ENCODE assay signal across 26 cellular contexts in genomic region chr22:42830161-42830560, GRCh38.
"Had no signal": no experiment of that assay in that cellular context is flagged by ENCODE, and none has a peak within 500 bp of the region (broad histone marks: within the 10 kb centered on the region; RNA-seq: fewer than 3 reads in every experiment).

No MANE protein-coding gene starts in this region.

- H3K4me3 ChIP-seq: adrenal gland, SK-N-MC had no signal

- DNase-seq: activated B cell treated with CpG ODN at 0.5 μM for 24 hours; activated CD4-positive, alpha-beta T cell treated with anti-CD3 and anti-CD28 coated beads for 1 hour; activated CD4-positive, alpha-beta T cell treated with anti-CD3 and anti-CD28 coated beads, Interleukin-2, amount 10 ng/mL, durations not matched to agents 24 days and 14 days; activated CD4-positive, alpha-beta T cell treated with anti-CD3 and anti-CD28 coated beads, Interleukin-2, amount 50 U/mL, for 48 hours; activated CD8-positive, alpha-beta memory T cell treated with anti-CD3 and anti-CD28 coated beads, Interleukin-2, amount 10 ng/mL, durations not matched to agents 7 days and 5 days; activated gamma-delta T cell; activated naive CD4-positive, alpha-beta T cell treated with anti-CD3 and anti-CD28 coated beads for 36 hours; activated T-cell treated with anti-CD3 and anti-CD28 coated beads, Interleukin-2, amount 50 U/mL, for 48 hours; anterior cingulate cortex; cerebellar nuclear complex; Karpas-422; NCI-H1105 treated with DMSO at 0.1 percent for 48 hours; NCI-H1436 treated with DMSO at 0.1 percent for 48 hours; NCI-H187 treated with DMSO at 0.1 percent for 48 hours; NCI-H2081 treated with DMSO at 0.1 percent for 48 hours; NCI-H526; NCI-H774; RPMI8226; T-cell; T-helper 2 cell; T1000 had no signal

- H3K27me3 ChIP-seq: adrenal gland had no signal

- H3K9me3 ChIP-seq: adrenal gland had no signal

- ATAC-seq: activated CD8-positive, alpha-beta memory T cell treated with anti-CD3 and anti-CD28 coated beads, Interleukin-2, amount 10 ng/mL, durations not matched to agents 7 days and 5 days; activated T-helper 17 cell treated with anti-CD3 and anti-CD28 coated beads, Interleukin-2, amount 50 U/mL, for 72 hours; Panc1; Right ventricle myocardium inferior; T-cell had no signal

- H3K27ac ChIP-seq: adrenal gland, SK-N-MC had no signal
